Comparison of ENCODE assay signal across 12 cellular contexts in genomic region chr10:74040200-74041126, GRCh38. TPM values are rescaled to one million over a fixed set of nuclear protein-coding genes. Genes with fewer than 3 reads are reported as not detected.
DNase-seq lines count a peak whose midpoint lies in the region; ATAC-seq and TF ChIP-seq lines count a peak whose summit lies in the region.
"Had no signal": no experiment of that assay in that cellular context is flagged by ENCODE, and none has a peak within 500 bp of the region (broad histone marks: within the 10 kb centered on the region; RNA-seq: fewer than 3 reads in every experiment).

No MANE protein-coding gene starts in this region.

- ATAC-seq in left ventricle myocardium superior (peak; percentile 4), HG02884 (IDR thresholded peaks at IDR 0.05; ENCODE audit: unreplicated experiment) (no peak)
- ATAC-seq: activated CD4-positive, CD25-positive, alpha-beta regulatory T cell treated with anti-CD3 and anti-CD28 coated beads, Interleukin-2, amount 50 U/mL, for 24 hours had no signal

- DNase-seq in CD1c-positive myeloid dendritic cell (ENCODE audit: extremely low spot score) (peak; percentile 56), Kasumi-1 (lab: John Stamatoyannopoulos, UW) (peak; percentile 51 to 78), left ventricle myocardium superior (no peak), NCI-H2107 (lab: John Stamatoyannopoulos, UW) (no peak), GM10248 (ENCODE audit: extremely low spot score) (no peak)
- DNase-seq in activated CD4-positive, alpha-beta memory T cell treated with anti-CD3 and anti-CD28 coated beads, Interleukin-2, amount 10 ng/mL, durations not matched to agents 7 days and 5 days: no peak
- DNase-seq: activated naive CD4-positive, alpha-beta T cell treated with anti-CD3 and anti-CD28 coated beads, Interleukin-2, amount 10 ng/mL, durations not matched to agents 7 days and 5 days; NCI-H526 treated with DMSO at 0.1 percent for 48 hours had no signal

- H3K27me3 ChIP-seq in skeletal muscle tissue (ENCODE audit: control insufficient read depth in 3 of 3, insufficient read depth in 3 of 3, low read length in 3 of 3): no peaks in the 10 kb centered on the region
- H3K27me3 ChIP-seq: SJSA1 had no signal

- H3K27me3 Mint-ChIP-seq in activated CD4-positive, alpha-beta memory T cell treated with anti-CD3 and anti-CD28 coated beads, Interleukin-2, amount 10 ng/mL, durations not matched to agents 7 days and 5 days: no peaks in the 10 kb centered on the region
- H3K27me3 Mint-ChIP-seq: activated naive CD4-positive, alpha-beta T cell treated with anti-CD3 and anti-CD28 coated beads, Interleukin-2, amount 10 ng/mL, durations not matched to agents 7 days and 5 days had no signal

- H3K9me3 Mint-ChIP-seq in activated CD4-positive, alpha-beta memory T cell treated with anti-CD3 and anti-CD28 coated beads, Interleukin-2, amount 10 ng/mL, durations not matched to agents 7 days and 5 days: no peaks in the 10 kb centered on the region
- H3K9me3 Mint-ChIP-seq: activated naive CD4-positive, alpha-beta T cell treated with anti-CD3 and anti-CD28 coated beads, Interleukin-2, amount 10 ng/mL, durations not matched to agents 7 days and 5 days had no signal

- H3K36me3 Mint-ChIP-seq in activated CD4-positive, alpha-beta memory T cell treated with anti-CD3 and anti-CD28 coated beads, Interleukin-2, amount 10 ng/mL, durations not matched to agents 7 days and 5 days (ENCODE audit: low read depth): peaks cover 24% of the 10 kb centered on the region

- H3K4me1 ChIP-seq in skeletal muscle tissue (ENCODE audit: control insufficient read depth in 3 of 3, insufficient read depth in 3 of 3, low read length in 3 of 3): peaks cover 18 to 23% (median 21%) of the 10 kb centered on the region in 3 donors

- H3K4me3 ChIP-seq in skeletal muscle tissue (ENCODE audit: low read length in 3 of 3): peak overlapping the region in 1 of 3 donors; percentile 51
- H3K4me3 ChIP-seq: SJSA1 had no signal

- H3K4me1 Mint-ChIP-seq in activated CD4-positive, alpha-beta memory T cell treated with anti-CD3 and anti-CD28 coated beads, Interleukin-2, amount 10 ng/mL, durations not matched to agents 7 days and 5 days: peaks cover 16% of the 10 kb centered on the region

- POLR2A ChIA-PET in GM10248 (lab: Yijun Ruan, JAX): no interaction called here
- POLR2A ChIA-PET in activated CD4-positive, alpha-beta memory T cell treated with anti-CD3 and anti-CD28 coated beads, Interleukin-2, amount 10 ng/mL, durations not matched to agents 7 days and 5 days (lab: Charles Lee): interaction anchor here (1.0 to 1.3 kb wide), 2 partner anchors 9 to 84 kb away, joined by 3 to 5 read pairs; no protein-coding TSS in a partner anchor

- H3K4me3 Mint-ChIP-seq in activated CD4-positive, alpha-beta memory T cell treated with anti-CD3 and anti-CD28 coated beads, Interleukin-2, amount 10 ng/mL, durations not matched to agents 7 days and 5 days: no peak overlapping the region
- H3K4me3 Mint-ChIP-seq: activated naive CD4-positive, alpha-beta T cell treated with anti-CD3 and anti-CD28 coated beads, Interleukin-2, amount 10 ng/mL, durations not matched to agents 7 days and 5 days had no signal

- no peak overlapping the region for H3K27ac Mint-ChIP-seq in activated CD4-positive, alpha-beta memory T cell treated with anti-CD3 and anti-CD28 coated beads, Interleukin-2, amount 10 ng/mL, durations not matched to agents 7 days and 5 days
- H3K27ac Mint-ChIP-seq: activated naive CD4-positive, alpha-beta T cell treated with anti-CD3 and anti-CD28 coated beads, Interleukin-2, amount 10 ng/mL, durations not matched to agents 7 days and 5 days had no signal

- TF ChIP-seq CTCF in GM10248 (IDR thresholded peaks at IDR 0.05; ENCODE audit: control extremely low read depth, extremely low read depth, low read depth, missing control alignments): no peak

- intact Hi-C loops in left ventricle myocardium superior (cut with micrococcal nuclease): no loop called here

- H3K9me3 ChIP-seq in skeletal muscle tissue (ENCODE audit: control insufficient read depth in 3 of 3, low read length in 3 of 3): no peaks in the 10 kb centered on the region
- H3K9me3 ChIP-seq: SJSA1 had no signal

- CTCF ChIA-PET in GM10248 (lab: Yijun Ruan, JAX): interaction anchor here (0.9 to 2.0 kb wide), 10 partner anchors 9 to 161 kb away, joined by 3 to 7 read pairs (median 5); no protein-coding TSS in a partner anchor
- CTCF ChIA-PET in activated CD4-positive, alpha-beta memory T cell treated with anti-CD3 and anti-CD28 coated beads, Interleukin-2, amount 10 ng/mL, durations not matched to agents 7 days and 5 days (lab: Charles Lee): interaction anchor here (0.8 to 1.7 kb wide), 2 partner anchors 9 to 19 kb away, joined by 3 read pairs; no protein-coding TSS in a partner anchor

- H3K9ac ChIP-seq in skeletal muscle tissue (ENCODE audit: low read depth in 1 of 3, low read length in 3 of 3): peak overlapping the region in 1 of 3 donors; percentile 48

- peak overlapping the region; percentile 84 for H3K27ac ChIP-seq in skeletal muscle tissue (ENCODE audit: low read depth, low read length)
- H3K27ac ChIP-seq: SJSA1 had no signal

- peaks cover 0 to 6% (median 0%) of the 10 kb centered on the region in 3 donors for H3K36me3 ChIP-seq in skeletal muscle tissue (ENCODE audit: control insufficient read depth in 3 of 3, insufficient read depth in 3 of 3, low read length in 3 of 3)

RNA-seq across cellular contexts. Expression of gene VCL, which starts 42.5 kb away (rescaled TPM):
- total RNA-seq in left ventricle myocardium superior: 238 TPM
- total RNA-seq in skeletal muscle tissue: 83.0 TPM
- 10 to 100 TPM; 70.1 to 71.8 TPM for total RNA-seq in activated CD4-positive, alpha-beta memory T cell treated with anti-CD3 and anti-CD28 coated beads, Interleukin-2, amount 10 ng/mL, durations not matched to agents 7 days and 5 days

Comparison
In these comparisons a context has a peak if more than half of its experiments do, and no peak if none do; other contexts are left out.
1. DNase-seq: peak in CD1c-positive myeloid dendritic cell (single experiment) and Kasumi-1 (2 of 2); none in left ventricle myocardium superior (single experiment), NCI-H2107 (single experiment), GM10248 (single experiment) and activated CD4-positive, alpha-beta memory T cell treated with anti-CD3 and anti-CD28 coated beads, Interleukin-2, amount 10 ng/mL, durations not matched to agents 7 days and 5 days (single experiment).